ENCODE assay signal across 13 cellular contexts in genomic region chr19:10660346-10660745, GRCh38. TPM values are rescaled to one million over a fixed set of nuclear protein-coding genes. Genes with fewer than 3 reads are reported as not detected.
DNase-seq lines count a peak whose midpoint lies in the region; ATAC-seq and TF ChIP-seq lines count a peak whose summit lies in the region.
"Had no signal": no experiment of that assay in that cellular context is flagged by ENCODE, and none has a peak within 500 bp of the region (broad histone marks: within the 10 kb centered on the region; RNA-seq: fewer than 3 reads in every experiment).

No MANE protein-coding gene starts in this region.

- peak overlapping the region; percentile 39 for H3K4me3 Mint-ChIP-seq in activated naive CD4-positive, alpha-beta T cell treated with anti-CD3 and anti-CD28 coated beads, Interleukin-2, amount 50 U/mL, for 24 hours
- H3K4me3 Mint-ChIP-seq in endodermal cell = no peak overlapping the region
- H3K4me3 Mint-ChIP-seq in stimulated activated naive CD8-positive, alpha-beta T cell treated with anti-CD3 and anti-CD28 coated beads, Interleukin-15, amount 100 ng/mL, for 72 hours = peak overlapping the region; percentile 37 to 47

- 95 to 100% methylated on average over 4 to 5 of the region's 5 CpGs for WGBS in endodermal cell (ENCODE audit: insufficient coverage in 1 of 2, insufficient read length in 1 of 2), 2 experiments

- H3K27me3 ChIP-seq in endodermal cell (ENCODE audit: control insufficient read depth, insufficient read depth, low read length, poor library complexity, severe bottlenecking) = no peaks in the 10 kb centered on the region

- DNase-seq in activated naive CD4-positive, alpha-beta T cell (lab: John Stamatoyannopoulos, UW) = no peak
- no peak for DNase-seq in RWPE1 (ENCODE audit: low spot score)
- no peak for DNase-seq in endodermal cell
- DNase-seq in stimulated activated naive CD8-positive, alpha-beta T cell treated with anti-CD3 and anti-CD28 coated beads, Interleukin-15, amount 100 ng/mL, for 72 hours = no peak
- DNase-seq in NCI-H510A treated with DMSO at 0.1 percent for 48 hours (lab: John Stamatoyannopoulos, UW) = no peak
- no peak for DNase-seq in NCI-H2196 (lab: John Stamatoyannopoulos, UW; ENCODE audit: unreplicated experiment)
- DNase-seq in middle frontal gyrus (ENCODE audit: extremely low spot score, low spot score) = no peak
- DNase-seq: activated T-cell treated with anti-CD3 and anti-CD28 coated beads, Interleukin-2, amount 50 U/mL, for 48 hours; amygdala; hypothalamus; NCI-H2081; NCI-H748 treated with DMSO at 0.1 percent for 48 hours had no signal

- peak overlapping the region; percentile 37; the same call in 1 of the 2 replicates for H3K27ac ChIP-seq in RWPE1
- H3K27ac ChIP-seq in endodermal cell (ENCODE audit: low read depth, low read length) = no peak overlapping the region

- peaks cover 19% of the 10 kb centered on the region for H3K36me3 Mint-ChIP-seq in activated naive CD4-positive, alpha-beta T cell treated with anti-CD3 and anti-CD28 coated beads, Interleukin-2, amount 50 U/mL, for 24 hours
- H3K36me3 Mint-ChIP-seq in endodermal cell (ENCODE audit: low read depth) = peaks cover 60% of the 10 kb centered on the region

- no peaks in the 10 kb centered on the region for H3K9me3 Mint-ChIP-seq in activated naive CD4-positive, alpha-beta T cell treated with anti-CD3 and anti-CD28 coated beads, Interleukin-2, amount 50 U/mL, for 24 hours
- H3K9me3 Mint-ChIP-seq in endodermal cell = no peaks in the 10 kb centered on the region
- no peaks in the 10 kb centered on the region for H3K9me3 Mint-ChIP-seq in stimulated activated naive CD8-positive, alpha-beta T cell treated with anti-CD3 and anti-CD28 coated beads, Interleukin-15, amount 100 ng/mL, for 72 hours

- POLR2A ChIA-PET in RWPE1 (lab: Yijun Ruan, JAX; ENCODE audit: low non-redundant PET) = no interaction called here

- no peak overlapping the region for H3K4me3 ChIP-seq in endodermal cell (ENCODE audit: low read length)

- CTCF ChIA-PET in RWPE1 (lab: Yijun Ruan, JAX) = no interaction called here

- no peaks in the 10 kb centered on the region for H3K4me1 ChIP-seq in endodermal cell (ENCODE audit: control insufficient read depth, insufficient read depth, low read length)

- peaks cover 56% of the 10 kb centered on the region for H3K4me1 Mint-ChIP-seq in activated naive CD4-positive, alpha-beta T cell treated with anti-CD3 and anti-CD28 coated beads, Interleukin-2, amount 50 U/mL, for 24 hours
- H3K4me1 Mint-ChIP-seq in endodermal cell = peaks cover 26% of the 10 kb centered on the region
- H3K4me1 Mint-ChIP-seq in stimulated activated naive CD8-positive, alpha-beta T cell treated with anti-CD3 and anti-CD28 coated beads, Interleukin-15, amount 100 ng/mL, for 72 hours = peaks cover 82% of the 10 kb centered on the region

- no peaks in the 10 kb centered on the region for H3K27me3 Mint-ChIP-seq in activated naive CD4-positive, alpha-beta T cell treated with anti-CD3 and anti-CD28 coated beads, Interleukin-2, amount 50 U/mL, for 24 hours
- no peaks in the 10 kb centered on the region for H3K27me3 Mint-ChIP-seq in endodermal cell (ENCODE audit: insufficient read depth)
- H3K27me3 Mint-ChIP-seq in stimulated activated naive CD8-positive, alpha-beta T cell treated with anti-CD3 and anti-CD28 coated beads, Interleukin-15, amount 100 ng/mL, for 72 hours = no peaks in the 10 kb centered on the region

- no peak overlapping the region for H3K9ac ChIP-seq in endodermal cell (ENCODE audit: extremely low read depth, low read length, poor library complexity, severe bottlenecking)

- ATAC-seq in stimulated activated naive CD8-positive, alpha-beta T cell treated with anti-CD3 and anti-CD28 coated beads, Interleukin-15, amount 100 ng/mL, for 72 hours = no peak

- no peak for TF ChIP-seq CTCF in RWPE1 (conservative IDR thresholded peaks at IDR 0.05; ENCODE audit: low read depth)
- TF ChIP-seq CTCF in endodermal cell (conservative IDR thresholded peaks at IDR 0.05) = no peak

- H3K27ac Mint-ChIP-seq in activated naive CD4-positive, alpha-beta T cell treated with anti-CD3 and anti-CD28 coated beads, Interleukin-2, amount 50 U/mL, for 24 hours = no peak overlapping the region
- H3K27ac Mint-ChIP-seq in endodermal cell = peak overlapping the region; percentile 27
- peak overlapping the region in 1 of 2 donors; percentile 92 for H3K27ac Mint-ChIP-seq in stimulated activated naive CD8-positive, alpha-beta T cell treated with anti-CD3 and anti-CD28 coated beads, Interleukin-15, amount 100 ng/mL, for 72 hours

- no peaks in the 10 kb centered on the region for H3K9me3 ChIP-seq in endodermal cell (ENCODE audit: control insufficient read depth, low read length)

- H3K36me3 ChIP-seq in endodermal cell (ENCODE audit: control insufficient read depth, insufficient read depth, low read length) = peaks cover 76% of the 10 kb centered on the region

RNA-seq across cellular contexts. Expression of gene ILF3, which starts 6.2 kb away (rescaled TPM):
- total RNA-seq in endodermal cell = 100 to 1,000 TPM; 625 to 629 TPM
- polyA plus RNA-seq in endodermal cell (2013, experiment 1 of 2) = 488 TPM
- 451 TPM for polyA plus RNA-seq in endodermal cell (2013, experiment 2 of 2)

RNA-seq across cellular contexts. Expression of gene SLC44A2, which starts 35.0 kb away (rescaled TPM):
- 100 to 1,000 TPM; 106 to 240 TPM for total RNA-seq in endodermal cell
- 160 TPM for polyA plus RNA-seq in endodermal cell (2013, experiment 1 of 2)
- polyA plus RNA-seq in endodermal cell (2013, experiment 2 of 2) = 130 TPM

RNA-seq across cellular contexts. Expression of gene QTRT1, which starts 40.9 kb away (rescaled TPM):
- 10 to 100 TPM; 36.8 to 40.0 TPM for total RNA-seq in endodermal cell
- polyA plus RNA-seq in endodermal cell (2013, experiment 1 of 2) = 30.3 TPM
- polyA plus RNA-seq in endodermal cell (2013, experiment 2 of 2) = 30.3 TPM

RNA-seq across cellular contexts. Expression of gene DNM2, which starts 57.5 kb away (rescaled TPM):
- total RNA-seq in endodermal cell = 100 to 1,000 TPM; 118 to 136 TPM
- 79.4 TPM for polyA plus RNA-seq in endodermal cell (2013, experiment 1 of 2)
- 78.8 TPM for polyA plus RNA-seq in endodermal cell (2013, experiment 2 of 2)
